ENCODE assay signal across 9 cellular contexts in genomic region chr3:194592798-194593752, GRCh38. TPM values are rescaled to one million over a fixed set of nuclear protein-coding genes. Genes with fewer than 3 reads are reported as not detected.
A peak's percentile ranks its signal among the peaks of the same experiment; 100 is the strongest.
DNase-seq lines count a peak whose midpoint lies in the region; ATAC-seq and TF ChIP-seq lines count a peak whose summit lies in the region.
"Had no signal": no experiment of that assay in that cellular context is flagged by ENCODE, and none has a peak within 500 bp of the region (broad histone marks: within the 10 kb centered on the region; RNA-seq: fewer than 3 reads in every experiment).

No MANE protein-coding gene starts in this region.

- peaks cover 42% of the 10 kb centered on the region for H3K36me3 ChIP-seq in MG63
- H3K36me3 ChIP-seq in brain microvascular endothelial cell (replicated peaks): peaks cover 16% of the 10 kb centered on the region
- H3K36me3 ChIP-seq in CD8-positive, alpha-beta T cell (ENCODE audit: insufficient read depth, low read length): no peaks in the 10 kb centered on the region

- H3K27me3 ChIP-seq in MG63: no peaks in the 10 kb centered on the region
- no peaks in the 10 kb centered on the region for H3K27me3 ChIP-seq in brain microvascular endothelial cell (replicated peaks)
- no peaks in the 10 kb centered on the region for H3K27me3 ChIP-seq in CD8-positive, alpha-beta T cell (ENCODE audit: insufficient read depth, low read length)

- intact Hi-C loops in CD8-positive, alpha-beta T cell (cut with DNase I, micrococcal nuclease): no loop called here

- POLR2A ChIA-PET in CD8-positive, alpha-beta T cell (lab: Charles Lee): no interaction called here

- TF ChIP-seq CTCF in brain microvascular endothelial cell (IDR thresholded peaks at IDR 0.05; ENCODE audit: low read depth, low read length, missing control alignments): no peak
- TF ChIP-seq CTCF in omental fat pad (IDR thresholded peaks at IDR 0.05): no peak
- TF ChIP-seq CTCF in CD8-positive, alpha-beta T cell (IDR thresholded peaks at IDR 0.05): no peak

- ATAC-seq in omental fat pad (ENCODE audit: low FRiP score): peak; percentile 52
- ATAC-seq in HG03457 (IDR thresholded peaks at IDR 0.05; ENCODE audit: unreplicated experiment): no peak
- ATAC-seq in CD8-positive, alpha-beta T cell: no peak

- peak overlapping the region; percentile 97 for H3K27ac ChIP-seq in brain microvascular endothelial cell
- H3K27ac ChIP-seq in CD8-positive, alpha-beta T cell (ENCODE audit: low read depth, low read length): no peak overlapping the region

- H3K4me3 Mint-ChIP-seq in CD8-positive, alpha-beta T cell: no peak overlapping the region

- no peaks in the 10 kb centered on the region for H3K4me1 ChIP-seq in CD8-positive, alpha-beta T cell (ENCODE audit: insufficient read depth, low read length)

- no peaks in the 10 kb centered on the region for H3K9me3 Mint-ChIP-seq in CD8-positive, alpha-beta T cell

- no peak overlapping the region for H3K27ac Mint-ChIP-seq in CD8-positive, alpha-beta T cell

- peaks cover 3% of the 10 kb centered on the region for H3K36me3 Mint-ChIP-seq in CD8-positive, alpha-beta T cell

- no peaks in the 10 kb centered on the region for H3K9me3 ChIP-seq in MG63
- no peaks in the 10 kb centered on the region for H3K9me3 ChIP-seq in CD8-positive, alpha-beta T cell (ENCODE audit: low read length)

- in situ Hi-C loops in brain microvascular endothelial cell (cut with HindIII; ENCODE audit: low pct_ligation_motif_present, low sequenced_read_pairs): loop anchor here (25.0 kb wide), 1 partner anchor 106 kb away; the partner anchor contains the start of gene ATP13A3

- peaks cover 4% of the 10 kb centered on the region for H3K4me1 Mint-ChIP-seq in CD8-positive, alpha-beta T cell (ENCODE audit: low read depth)

- no peaks in the 10 kb centered on the region for H3K27me3 Mint-ChIP-seq in CD8-positive, alpha-beta T cell (ENCODE audit: low read depth)

- CTCF ChIA-PET in CD8-positive, alpha-beta T cell (lab: Charles Lee): interaction anchor here (0.9 to 4.8 kb wide), 7 partner anchors 9 to 259 kb away, joined by 3 to 55 read pairs (median 5); no protein-coding TSS in a partner anchor

- H3K4me3 ChIP-seq in MG63 (no peak overlapping the region), brain microvascular endothelial cell (ENCODE audit: low read depth, low read length) (no peak overlapping the region)
- H3K4me3 ChIP-seq in CD8-positive, alpha-beta T cell (ENCODE audit: low read depth, low read length): no peak overlapping the region

- DNase-seq in DMS 273 treated with DMSO at 0.1 percent for 48 hours (lab: John Stamatoyannopoulos, UW) (peak; percentile 68), MG63 (peak; percentile 95), brain microvascular endothelial cell (peak; percentile 99), omental fat pad (ENCODE audit: low spot score) (no peak), middle frontal gyrus (ENCODE audit: extremely low spot score, low spot score) (no peak), iPS-NIHi7 (ENCODE audit: extremely low spot score) (no peak)
- DNase-seq in CD8-positive, alpha-beta T cell: no peak
- DNase-seq: effector CD8-positive, alpha-beta T cell had no signal

RNA-seq across cellular contexts. Expression of gene TMEM44, which starts 40.1 kb away (rescaled TPM):
- 15.4 and 40.9 TPM in 2 replicates for total RNA-seq in MG63 (2014; rRNA removed; shearing (Covaris generic); ENCODE audit: low replicate concordance)
- 10 to 100 TPM in 1 of 4 donors, 1 to 10 TPM in 3; 3.3 to 26.8 (median 7.5) TPM for total RNA-seq in omental fat pad
- 1 to 10 TPM; 1.0 to 2.4 TPM for total RNA-seq in CD8-positive, alpha-beta T cell

Comparison
In these comparisons a context has a peak if more than half of its experiments do, and no peak if none do; other contexts are left out.
1. DNase-seq: peak in DMS 273 treated with DMSO at 0.1 percent for 48 hours (single experiment), MG63 (single experiment) and brain microvascular endothelial cell (single experiment); none in omental fat pad (single experiment), CD8-positive, alpha-beta T cell (0 of 7), middle frontal gyrus (single experiment) and iPS-NIHi7 (single experiment).